Comparison of ENCODE assay signal across 17 cellular contexts in the genomic region with DNA sequence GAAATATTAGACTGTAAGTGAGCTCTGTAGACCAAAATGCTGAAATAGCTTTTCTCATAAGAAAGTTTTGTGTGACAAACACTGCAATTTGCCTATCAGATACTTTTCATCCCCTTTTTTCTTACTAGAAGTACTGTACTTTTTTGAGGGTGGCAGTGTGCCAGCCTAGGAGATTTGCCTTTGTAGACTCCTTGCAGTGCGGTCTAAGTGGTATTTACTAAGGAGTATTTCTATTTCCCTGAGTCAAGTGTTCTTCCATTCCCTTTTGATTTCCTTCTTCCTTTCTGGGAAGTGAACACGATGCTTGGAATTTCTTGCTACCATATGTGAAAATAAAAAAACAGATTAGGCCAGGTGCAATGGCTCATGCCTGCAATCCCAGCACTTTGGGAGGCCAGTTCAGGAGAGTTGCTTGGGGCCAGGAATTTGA. TPM values are rescaled to one million over a fixed set of nuclear protein-coding genes. Genes with fewer than 3 reads are reported as not detected.
DNase-seq lines count a peak whose midpoint lies in the region; ATAC-seq and TF ChIP-seq lines count a peak whose summit lies in the region.
"Had no signal": no experiment of that assay in that cellular context is flagged by ENCODE, and none has a peak within 500 bp of the region (broad histone marks: within the 10 kb centered on the region; RNA-seq: fewer than 3 reads in every experiment).

No MANE protein-coding gene starts in this region.

- H3K27ac ChIP-seq in aorta (ENCODE audit: low read depth in 1 of 2, low read length in 2 of 2): peak overlapping the region; percentile 28 to 36
- H3K27ac ChIP-seq: tibial nerve had no signal

- peak; percentile 31 for DNase-seq in left ventricle myocardium superior
- no peak for DNase-seq in Right ventricle myocardium inferior (ENCODE audit: missing footprints)
- DNase-seq in astrocyte of the cerebellum (ENCODE audit: low read depth): peak; percentile 32
- peak; percentile 48 for DNase-seq in kidney tubule cell (ENCODE audit: low spot score)
- no peak for DNase-seq in aorta
- DNase-seq in DMS153 treated with DMSO at 0.1 percent for 48 hours (lab: John Stamatoyannopoulos, UW; ENCODE audit: unreplicated experiment): no peak
- DNase-seq in activated gamma-delta T cell (lab: John Stamatoyannopoulos, UW): no peak
- DNase-seq in dedifferentiated amniotic fluid mesenchymal stem cell (ENCODE audit: extremely low spot score): no peak
- DNase-seq: activated CD8-positive, alpha-beta memory T cell treated with anti-CD3 and anti-CD28 coated beads, Interleukin-2, amount 50 U/mL, for 48 hours; cerebellar nuclear complex; MG63; NCI-H2029; NCI-H526 treated with DMSO at 0.1 percent for 48 hours; sigmoid colon; stimulated activated CD4-positive, alpha-beta T cell treated with anti-CD3 and anti-CD28 coated beads, Interleukin-4, amount 100 ng/mL, for 4 hours had no signal

- H3K4me3 ChIP-seq in astrocyte of the cerebellum (ENCODE audit: low read depth, low read length): no peak overlapping the region
- no peak overlapping the region for H3K4me3 ChIP-seq in aorta (ENCODE audit: low read length in 2 of 2)
- H3K4me3 ChIP-seq: MG63, sigmoid colon, tibial nerve had no signal

- no peak for TF ChIP-seq CTCF in astrocyte of the cerebellum (IDR thresholded peaks at IDR 0.05; ENCODE audit: low read depth, low read length, missing control alignments)

- no peaks in the 10 kb centered on the region for H3K9me3 ChIP-seq in aorta (ENCODE audit: control insufficient read depth, low read length)
- H3K9me3 ChIP-seq: MG63, sigmoid colon, tibial nerve had no signal

- H3K36me3 ChIP-seq in aorta (ENCODE audit: control insufficient read depth in 1 of 2, insufficient read depth in 2 of 2, low read length in 1 of 2): no peaks in the 10 kb centered on the region
- H3K36me3 ChIP-seq: MG63, sigmoid colon, tibial nerve had no signal

- peaks cover 3 to 11% of the 10 kb centered on the region in 2 donors for H3K4me1 ChIP-seq in aorta (ENCODE audit: control insufficient read depth in 1 of 2, insufficient read depth in 2 of 2, low read length in 2 of 2)

- intact Hi-C loops in left ventricle myocardium superior (cut with micrococcal nuclease) (no loop called here), Right ventricle myocardium inferior (cut with DNase I) (no loop called here), aorta (cut with DNase I) (no loop called here)

- in situ Hi-C loops in astrocyte of the cerebellum (cut with HindIII; ENCODE audit: low sequenced_read_pairs): no loop called here

- no peaks in the 10 kb centered on the region for H3K27me3 ChIP-seq in aorta (ENCODE audit: control insufficient read depth in 1 of 2, insufficient read depth in 2 of 2, low read length in 1 of 2)
- H3K27me3 ChIP-seq: MG63, sigmoid colon, tibial nerve had no signal

- 27 to 29% methylated on average over 2 of the region's 2 CpGs for WGBS in aorta, 2 donors

- ATAC-seq in left ventricle myocardium superior (no peak), Right ventricle myocardium inferior (no peak), aorta (ENCODE audit: low FRiP score) (no peak)
- ATAC-seq: activated CD4-positive, CD25-positive, alpha-beta regulatory T cell treated with anti-CD3 and anti-CD28 coated beads, Interleukin-2, amount 50 U/mL, for 24 hours had no signal

RNA-seq across cellular contexts. Expression of a gene that starts 34.6 kb away (rescaled TPM):
- total RNA-seq in left ventricle myocardium superior: 1,169 TPM
- total RNA-seq in Right ventricle myocardium inferior: 1,145 TPM
- 100 to 1,000 TPM; 374 to 762 TPM for total RNA-seq in aorta
- polyA plus RNA-seq in aorta: 10 to 100 TPM; 64.4 to 82.7 TPM

Comparison
In these comparisons a context has a peak if more than half of its experiments do, and no peak if none do; other contexts are left out.
1. DNase-seq: peak in left ventricle myocardium superior (single experiment), astrocyte of the cerebellum (single experiment) and kidney tubule cell (single experiment); none in Right ventricle myocardium inferior (single experiment), aorta (0 of 2), DMS153 treated with DMSO at 0.1 percent for 48 hours (single experiment), activated gamma-delta T cell (single experiment) and dedifferentiated amniotic fluid mesenchymal stem cell (single experiment).